In the genomic region with DNA sequence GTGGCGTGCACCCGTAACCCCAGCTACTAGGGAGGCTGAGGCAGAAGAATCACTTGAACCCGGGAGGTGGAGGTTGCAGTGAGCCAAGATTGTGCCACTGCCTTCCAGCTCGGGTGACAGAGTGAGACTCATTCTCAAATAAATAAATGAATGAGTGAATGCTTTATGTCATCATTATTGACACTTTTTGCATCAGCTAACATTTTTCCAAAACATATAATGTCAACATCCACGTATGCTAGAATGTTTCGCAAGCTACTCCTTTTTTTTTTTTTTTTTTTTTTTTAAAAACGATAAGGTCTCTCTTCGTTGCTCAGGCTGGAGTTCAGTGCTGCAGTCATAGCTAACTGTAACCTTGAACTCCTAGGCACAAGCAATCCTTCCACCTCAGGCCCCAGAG, we compare ENCODE assay signal across 26 cellular contexts.
"Had no signal": no experiment of that assay in that cellular context is flagged by ENCODE, and none has a peak within 500 bp of the region (broad histone marks: within the 10 kb centered on the region; RNA-seq: fewer than 3 reads in every experiment).

No MANE protein-coding gene starts in this region.

- H3K9me3 Mint-ChIP-seq: activated CD4-positive, alpha-beta T cell treated with anti-CD3 and anti-CD28 coated beads, Interleukin-2, amount 10 ng/mL, durations not matched to agents 7 days and 5 days; activated naive CD4-positive, alpha-beta T cell treated with anti-CD3 and anti-CD28 coated beads, Interleukin-2, amount 50 U/mL, for 72 hours; central memory CD8-positive, alpha-beta T cell; immature natural killer cell; naive thymus-derived CD4-positive, alpha-beta T cell; neural crest cell; stimulated activated memory B cell treated with anti-CD40 and anti-IgM and Interleukin-4, amounts not matched to agents 10 μg/mL and 1 μg/mL and 100 μg/mL, for 72 hours had no signal

- H3K27ac ChIP-seq: ascending aorta, brain microvascular endothelial cell, colonic mucosa, hepatocyte, left lung, right lobe of liver, skin epidermis, stomach, suprapubic skin, upper lobe of left lung, VCaP had no signal

- H3K4me2 ChIP-seq: hepatocyte had no signal

- ATAC-seq: activated CD8-positive, alpha-beta T cell treated with anti-CD3 and anti-CD28 coated beads, Interleukin-2, amount 10 ng/mL, durations not matched to agents 7 days and 5 days; activated naive CD4-positive, alpha-beta T cell treated with anti-CD3 and anti-CD28 coated beads, Interleukin-2, amount 50 U/mL, for 72 hours; left lung; naive thymus-derived CD4-positive, alpha-beta T cell; stimulated activated memory B cell treated with anti-CD40 and anti-IgM and Interleukin-4, amounts not matched to agents 10 μg/mL and 1 μg/mL and 100 μg/mL, for 72 hours had no signal

- H3K27me3 Mint-ChIP-seq: activated CD4-positive, alpha-beta T cell treated with anti-CD3 and anti-CD28 coated beads, Interleukin-2, amount 10 ng/mL, durations not matched to agents 7 days and 5 days; central memory CD8-positive, alpha-beta T cell; naive thymus-derived CD4-positive, alpha-beta T cell; stimulated activated memory B cell treated with anti-CD40 and anti-IgM and Interleukin-4, amounts not matched to agents 10 μg/mL and 1 μg/mL and 100 μg/mL, for 72 hours had no signal

- DNase-seq: activated CD4-positive, alpha-beta T cell treated with anti-CD3 and anti-CD28 coated beads, Interleukin-2, amount 10 ng/mL, durations not matched to agents 7 days and 5 days; activated CD4-positive, CD25-positive, alpha-beta regulatory T cell treated with anti-CD3 and anti-CD28 coated beads, Interleukin-2, amount 50 U/mL, for 72 hours; activated CD8-positive, alpha-beta T cell treated with anti-CD3 and anti-CD28 coated beads, Interleukin-2, amount 10 ng/mL, durations not matched to agents 7 days and 5 days; activated T-cell treated with anti-CD3 and anti-CD28 coated beads, Interleukin-2, amount 50 U/mL, for 1 hour; brain microvascular endothelial cell; colonic mucosa; glutamatergic neuron; immature natural killer cell; kidney glomerular epithelial cell; left lung; naive thymus-derived CD4-positive, alpha-beta T cell; occipital lobe; right lobe of liver; stimulated activated CD4-positive, alpha-beta T cell treated with anti-CD3 and anti-CD28 coated beads, Interleukin-2, amount 100 ng/mL, for 24 hours; stomach had no signal

- H3K4me1 ChIP-seq: ascending aorta, colonic mucosa, left lung, right lobe of liver, stomach, suprapubic skin, upper lobe of left lung had no signal

- H3K27ac Mint-ChIP-seq: activated CD4-positive, alpha-beta T cell treated with anti-CD3 and anti-CD28 coated beads, Interleukin-2, amount 10 ng/mL, durations not matched to agents 7 days and 5 days; activated CD8-positive, alpha-beta T cell treated with anti-CD3 and anti-CD28 coated beads, Interleukin-2, amount 10 ng/mL, durations not matched to agents 7 days and 5 days; activated naive CD4-positive, alpha-beta T cell treated with anti-CD3 and anti-CD28 coated beads, Interleukin-2, amount 50 U/mL, for 72 hours; immature natural killer cell; naive thymus-derived CD4-positive, alpha-beta T cell; stimulated activated memory B cell treated with anti-CD40 and anti-IgM and Interleukin-4, amounts not matched to agents 10 μg/mL and 1 μg/mL and 100 μg/mL, for 72 hours had no signal

- H3K4me3 ChIP-seq: ascending aorta, colonic mucosa, hepatocyte, left lung, lung, right lobe of liver, skin epidermis, stomach, suprapubic skin, upper lobe of left lung had no signal

- H2AFZ ChIP-seq: hepatocyte had no signal

- H3K9me3 ChIP-seq: ascending aorta, colonic mucosa, left lung, right lobe of liver, stomach, suprapubic skin, upper lobe of left lung had no signal

- H3K4me3 Mint-ChIP-seq: activated CD4-positive, alpha-beta T cell treated with anti-CD3 and anti-CD28 coated beads, Interleukin-2, amount 10 ng/mL, durations not matched to agents 7 days and 5 days; activated CD8-positive, alpha-beta T cell treated with anti-CD3 and anti-CD28 coated beads, Interleukin-2, amount 10 ng/mL, durations not matched to agents 7 days and 5 days; central memory CD8-positive, alpha-beta T cell; immature natural killer cell; naive thymus-derived CD4-positive, alpha-beta T cell; neural crest cell; stimulated activated memory B cell treated with anti-CD40 and anti-IgM and Interleukin-4, amounts not matched to agents 10 μg/mL and 1 μg/mL and 100 μg/mL, for 72 hours had no signal

- H3K4me1 Mint-ChIP-seq: activated CD4-positive, alpha-beta T cell treated with anti-CD3 and anti-CD28 coated beads, Interleukin-2, amount 10 ng/mL, durations not matched to agents 7 days and 5 days; central memory CD8-positive, alpha-beta T cell; immature natural killer cell; neural crest cell; stimulated activated memory B cell treated with anti-CD40 and anti-IgM and Interleukin-4, amounts not matched to agents 10 μg/mL and 1 μg/mL and 100 μg/mL, for 72 hours had no signal

- H3K27me3 ChIP-seq: ascending aorta, brain microvascular endothelial cell, colonic mucosa, hepatocyte, left lung, right lobe of liver, stomach, suprapubic skin, upper lobe of left lung had no signal
